19 cellular contexts compared by ENCODE assay signal in the genomic region with DNA sequence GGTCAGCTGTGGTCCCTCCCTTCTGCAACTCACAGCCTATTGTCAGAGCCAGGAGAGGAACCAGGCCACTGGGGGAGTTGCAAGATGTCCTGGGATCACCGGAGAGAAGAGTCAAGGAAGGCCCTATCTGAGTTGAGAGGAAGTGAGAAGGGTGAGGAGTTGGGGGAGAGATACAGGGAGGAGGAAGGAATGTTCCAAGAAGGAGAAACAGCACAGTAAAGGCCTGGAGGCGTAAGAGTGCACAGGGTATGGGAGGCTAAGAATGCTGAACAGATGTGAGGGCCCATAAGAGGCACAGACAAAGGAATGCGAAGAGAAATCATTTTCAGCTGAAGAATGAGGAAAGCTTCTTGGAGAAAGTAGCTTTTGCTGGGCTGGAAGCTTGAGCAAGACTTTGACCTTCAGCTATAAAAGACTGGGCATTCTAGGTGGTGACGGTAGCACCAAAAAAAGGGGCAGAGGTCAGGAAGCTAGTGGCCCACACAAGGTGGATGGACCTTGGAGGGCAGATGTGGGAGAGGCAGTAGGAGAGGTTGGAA. TPM values are rescaled to one million over a fixed set of nuclear protein-coding genes. Genes with fewer than 3 reads are reported as not detected.
DNase-seq lines count a peak whose midpoint lies in the region; ATAC-seq, FAIRE-seq and TF ChIP-seq lines count a peak whose summit lies in the region.
"Had no signal": no experiment of that assay in that cellular context is flagged by ENCODE, and none has a peak within 500 bp of the region (broad histone marks: within the 10 kb centered on the region; RNA-seq: fewer than 3 reads in every experiment).

No MANE protein-coding gene starts in this region.

- in situ Hi-C loops in brain microvascular endothelial cell (cut with HindIII; ENCODE audit: low pct_ligation_motif_present, low sequenced_read_pairs): no loop called here

- no peak overlapping the region for H3K4me3 ChIP-seq in brain microvascular endothelial cell (ENCODE audit: low read depth, low read length)
- H3K4me3 ChIP-seq: A549, heart left ventricle, lung had no signal

- no peaks in the 10 kb centered on the region for H3K4me1 Mint-ChIP-seq in stimulated activated naive CD8-positive, alpha-beta T cell treated with anti-CD3 and anti-CD28 coated beads, Interleukin-15, Interleukin-2, amounts not matched to agents 100 ng/mL and 50 ng/mL, for 24 hours (ENCODE audit: low read depth)
- H3K4me1 Mint-ChIP-seq in stimulated activated naive CD8-positive, alpha-beta T cell treated with anti-CD3 and anti-CD28 coated beads, Interleukin-15, amount 100 ng/mL, for 72 hours: peaks cover 6% of the 10 kb centered on the region
- H3K4me1 Mint-ChIP-seq in dendritic cell treated with granulocyte-macrophage colony-stimulating factor and Interleukin-4, amounts not matched to agents 40 ng/mL and 50 ng/mL, for 4 days (ENCODE audit: low read depth): peaks cover 83% of the 10 kb centered on the region
- peaks cover 37% of the 10 kb centered on the region for H3K4me1 Mint-ChIP-seq in mesothelial cell of epicardium

- no peaks in the 10 kb centered on the region for H3K27me3 ChIP-seq in brain microvascular endothelial cell (replicated peaks)
- H3K27me3 ChIP-seq: heart left ventricle had no signal

- no peaks in the 10 kb centered on the region for H3K36me3 ChIP-seq in brain microvascular endothelial cell (replicated peaks)
- H3K36me3 ChIP-seq: heart left ventricle had no signal

- no peak for DNase-seq in stimulated activated naive CD8-positive, alpha-beta T cell treated with anti-CD3 and anti-CD28 coated beads, Interleukin-15, amount 100 ng/mL, for 72 hours
- DNase-seq in mesothelial cell of epicardium (ENCODE audit: low spot score in 2 of 2, unreplicated experiment in 2 of 2) (no peak), brain microvascular endothelial cell (no peak), DMS79 treated with DMSO at 0.1 percent for 48 hours (lab: John Stamatoyannopoulos, UW) (no peak), D721Med (ENCODE audit: insufficient read length, low spot score) (no peak)
- DNase-seq: activated CD4-positive, alpha-beta memory T cell treated with anti-CD3 and anti-CD28 coated beads, Interleukin-2, amount 10 ng/mL, durations not matched to agents 7 days and 5 days; activated naive CD4-positive, alpha-beta T cell treated with anti-CD3 and anti-CD28 coated beads, Interleukin-2, amount 50 U/mL, for 16 hours; DND-41; heart left ventricle had no signal

- ATAC-seq in stimulated activated naive CD8-positive, alpha-beta T cell treated with anti-CD3 and anti-CD28 coated beads, Interleukin-15, amount 100 ng/mL, for 72 hours: no peak
- no peak for ATAC-seq in GM21367 (IDR thresholded peaks at IDR 0.05; ENCODE audit: unreplicated experiment)
- ATAC-seq: A549, heart left ventricle had no signal

- intact Hi-C loops in dendritic cell treated with granulocyte-macrophage colony-stimulating factor and Interleukin-4, amounts not matched to agents 40 ng/mL and 50 ng/mL, for 4 days (cut with micrococcal nuclease): loop anchor here (5.0 kb wide), 1 partner anchor 36 kb away; no protein-coding TSS in a partner anchor

- no peaks in the 10 kb centered on the region for H3K9me3 Mint-ChIP-seq in stimulated activated naive CD8-positive, alpha-beta T cell treated with anti-CD3 and anti-CD28 coated beads, Interleukin-15, Interleukin-2, amounts not matched to agents 100 ng/mL and 50 ng/mL, for 24 hours
- no peaks in the 10 kb centered on the region for H3K9me3 Mint-ChIP-seq in stimulated activated naive CD8-positive, alpha-beta T cell treated with anti-CD3 and anti-CD28 coated beads, Interleukin-15, amount 100 ng/mL, for 72 hours
- H3K9me3 Mint-ChIP-seq in dendritic cell treated with granulocyte-macrophage colony-stimulating factor and Interleukin-4, amounts not matched to agents 40 ng/mL and 50 ng/mL, for 4 days: no peaks in the 10 kb centered on the region
- no peaks in the 10 kb centered on the region for H3K9me3 Mint-ChIP-seq in mesothelial cell of epicardium
- H3K9me3 Mint-ChIP-seq: activated CD4-positive, alpha-beta memory T cell treated with anti-CD3 and anti-CD28 coated beads, Interleukin-2, amount 10 ng/mL, durations not matched to agents 7 days and 5 days had no signal

- peak overlapping the region; percentile 4 for H3K27ac Mint-ChIP-seq in stimulated activated naive CD8-positive, alpha-beta T cell treated with anti-CD3 and anti-CD28 coated beads, Interleukin-15, Interleukin-2, amounts not matched to agents 100 ng/mL and 50 ng/mL, for 24 hours
- H3K27ac Mint-ChIP-seq in stimulated activated naive CD8-positive, alpha-beta T cell treated with anti-CD3 and anti-CD28 coated beads, Interleukin-15, amount 100 ng/mL, for 72 hours: no peak overlapping the region
- H3K27ac Mint-ChIP-seq in dendritic cell treated with granulocyte-macrophage colony-stimulating factor and Interleukin-4, amounts not matched to agents 40 ng/mL and 50 ng/mL, for 4 days: peak overlapping the region; percentile 71
- H3K27ac Mint-ChIP-seq in mesothelial cell of epicardium: peak overlapping the region; percentile 94
- H3K27ac Mint-ChIP-seq: activated CD4-positive, alpha-beta memory T cell treated with anti-CD3 and anti-CD28 coated beads, Interleukin-2, amount 10 ng/mL, durations not matched to agents 7 days and 5 days had no signal

- peaks cover 5% of the 10 kb centered on the region for H3K27me3 Mint-ChIP-seq in stimulated activated naive CD8-positive, alpha-beta T cell treated with anti-CD3 and anti-CD28 coated beads, Interleukin-15, Interleukin-2, amounts not matched to agents 100 ng/mL and 50 ng/mL, for 24 hours
- peaks cover 10% of the 10 kb centered on the region for H3K27me3 Mint-ChIP-seq in stimulated activated naive CD8-positive, alpha-beta T cell treated with anti-CD3 and anti-CD28 coated beads, Interleukin-15, amount 100 ng/mL, for 72 hours
- no peaks in the 10 kb centered on the region for H3K27me3 Mint-ChIP-seq in dendritic cell treated with granulocyte-macrophage colony-stimulating factor and Interleukin-4, amounts not matched to agents 40 ng/mL and 50 ng/mL, for 4 days
- no peaks in the 10 kb centered on the region for H3K27me3 Mint-ChIP-seq in mesothelial cell of epicardium (ENCODE audit: low read depth)

- H3K4me3 Mint-ChIP-seq in stimulated activated naive CD8-positive, alpha-beta T cell treated with anti-CD3 and anti-CD28 coated beads, Interleukin-15, Interleukin-2, amounts not matched to agents 100 ng/mL and 50 ng/mL, for 24 hours: no peak overlapping the region
- no peak overlapping the region for H3K4me3 Mint-ChIP-seq in stimulated activated naive CD8-positive, alpha-beta T cell treated with anti-CD3 and anti-CD28 coated beads, Interleukin-15, amount 100 ng/mL, for 72 hours
- peak overlapping the region; percentile 0 for H3K4me3 Mint-ChIP-seq in dendritic cell treated with granulocyte-macrophage colony-stimulating factor and Interleukin-4, amounts not matched to agents 40 ng/mL and 50 ng/mL, for 4 days
- no peak overlapping the region for H3K4me3 Mint-ChIP-seq in mesothelial cell of epicardium
- H3K4me3 Mint-ChIP-seq: activated CD4-positive, alpha-beta memory T cell treated with anti-CD3 and anti-CD28 coated beads, Interleukin-2, amount 10 ng/mL, durations not matched to agents 7 days and 5 days had no signal

- no peak for TF ChIP-seq CTCF in mesothelial cell of epicardium (IDR thresholded peaks at IDR 0.05; ENCODE audit: unreplicated experiment)
- no peak for TF ChIP-seq CTCF in brain microvascular endothelial cell (IDR thresholded peaks at IDR 0.05; ENCODE audit: low read depth, low read length, missing control alignments)
- no peak for TF ChIP-seq CTCF in D721Med (IDR thresholded peaks at IDR 0.05; ENCODE audit: insufficient read depth, missing control alignments)

- no peaks in the 10 kb centered on the region for H3K36me3 Mint-ChIP-seq in stimulated activated naive CD8-positive, alpha-beta T cell treated with anti-CD3 and anti-CD28 coated beads, Interleukin-15, Interleukin-2, amounts not matched to agents 100 ng/mL and 50 ng/mL, for 24 hours (ENCODE audit: low read depth)
- H3K36me3 Mint-ChIP-seq in dendritic cell treated with granulocyte-macrophage colony-stimulating factor and Interleukin-4, amounts not matched to agents 40 ng/mL and 50 ng/mL, for 4 days (ENCODE audit: low read depth): no peaks in the 10 kb centered on the region
- no peaks in the 10 kb centered on the region for H3K36me3 Mint-ChIP-seq in mesothelial cell of epicardium

- no peak overlapping the region for H3K27ac ChIP-seq in brain microvascular endothelial cell
- H3K27ac ChIP-seq: A549 had no signal

- FAIRE-seq in D721Med (lab: Jason Lieb, UNC): no peak
- FAIRE-seq: A549 had no signal

RNA-seq across cellular contexts. Expression of gene CSF1R, which starts 21.6 kb away (rescaled TPM):
- total RNA-seq in mesothelial cell of epicardium: 0.07 to 0.27 TPM (median 0.18 TPM) in 3 replicates
- total RNA-seq: dermis microvascular lymphatic vessel endothelial cell; pulmonary artery endothelial cell; T-helper 2 cell treated with Interferon-gamma antibody and Interleukin-4, amounts not matched to agents 100 ng/mL and 5 ng/mL, for 36 hours had no signal

RNA-seq across cellular contexts. Expression of gene PDGFRB, which starts 47.7 kb away (rescaled TPM):
- 100 to 105 TPM (median 102 TPM) in 3 replicates for total RNA-seq in mesothelial cell of epicardium

RNA-seq across cellular contexts. Expression of gene CDX1, which starts 58.6 kb away (rescaled TPM):
- total RNA-seq in mesothelial cell of epicardium: 0.51 to 1.1 TPM (median 0.68 TPM) in 3 replicates
- total RNA-seq: activated CD4-positive, alpha-beta memory T cell treated with anti-CD3 and anti-CD28 coated beads, Interleukin-2, amount 10 ng/mL, durations not matched to agents 7 days and 5 days; dermis microvascular lymphatic vessel endothelial cell; LHCN-M2; pulmonary artery endothelial cell; T-helper 2 cell treated with Interferon-gamma antibody and Interleukin-4, amounts not matched to agents 100 ng/mL and 5 ng/mL, for 36 hours; temporal lobe had no signal

Comparison
In these comparisons a context has a peak if more than half of its experiments do, and no peak if none do; other contexts are left out.
1. H3K27ac Mint-ChIP-seq: peak in stimulated activated naive CD8-positive, alpha-beta T cell treated with anti-CD3 and anti-CD28 coated beads, Interleukin-15, Interleukin-2, amounts not matched to agents 100 ng/mL and 50 ng/mL, for 24 hours (single experiment), dendritic cell treated with granulocyte-macrophage colony-stimulating factor and Interleukin-4, amounts not matched to agents 40 ng/mL and 50 ng/mL, for 4 days (single experiment) and mesothelial cell of epicardium (single experiment); none in stimulated activated naive CD8-positive, alpha-beta T cell treated with anti-CD3 and anti-CD28 coated beads, Interleukin-15, amount 100 ng/mL, for 72 hours (0 of 2).